Comparison of ENCODE assay signal across 1 cellular context in the genomic region with DNA sequence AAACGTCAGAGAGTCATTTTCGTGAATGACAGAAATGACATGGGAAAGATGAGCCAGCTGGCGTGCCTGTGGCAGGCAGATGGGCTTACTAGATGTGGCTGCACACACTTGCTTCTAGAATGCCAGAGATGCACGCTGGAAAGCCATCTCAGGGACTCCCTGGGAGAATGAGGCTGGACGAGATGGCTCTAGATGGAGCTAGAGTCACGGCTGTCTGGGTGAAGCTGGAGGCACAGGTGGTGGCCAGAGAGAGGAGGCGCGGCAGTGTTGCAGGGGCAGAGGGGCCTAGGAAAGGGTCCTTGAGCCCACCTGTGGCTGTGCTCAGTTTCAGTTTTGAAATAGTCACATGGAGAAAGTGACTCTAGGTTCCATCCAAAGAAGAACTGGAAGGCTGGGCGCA.
TF ChIP-seq lines count a peak whose summit lies in the region.

No MANE protein-coding gene starts in this region.

TF ChIP-seq in SK-N-SH treated with all-trans-retinoic acid at 6 μM for 48 hours, 23 proteins besides CTCF, POLR2A, EP300 and RAD21 (continued from another document):
- no peak for TF ChIP-seq CSRNP3 (CRISPR knock-in tag; IDR thresholded peaks at IDR 0.05)
